Comparison of ENCODE assay signal across 8 cellular contexts in genomic region chr4:67332627-67333026, GRCh38.
DNase-seq lines count a peak whose midpoint lies in the region; ATAC-seq and TF ChIP-seq lines count a peak whose summit lies in the region.

No MANE protein-coding gene starts in this region.

- no peak overlapping the region for H2AFZ ChIP-seq in MM.1S (ENCODE audit: low read length)

- H3K36me3 ChIP-seq in MM.1S (replicated peaks; ENCODE audit: insufficient read depth, low read length), result no peaks in the 10 kb centered on the region
- H3K36me3 ChIP-seq in aorta (ENCODE audit: control insufficient read depth in 1 of 2, insufficient read depth in 2 of 2, low read length in 1 of 2), result no peaks in the 10 kb centered on the region

- H3K9me3 ChIP-seq in MM.1S (replicated peaks; ENCODE audit: insufficient read depth, low read length) (no peaks in the 10 kb centered on the region), aorta (ENCODE audit: control insufficient read depth, low read length) (no peaks in the 10 kb centered on the region)

- TF ChIP-seq CTCF in MM.1S (IDR thresholded peaks at IDR 0.05; ENCODE audit: low read length), result peak; percentile 39
- peak; percentile 39 for TF ChIP-seq CTCF in foreskin fibroblast (IDR thresholded peaks at IDR 0.05; ENCODE audit: low read depth, low read length)

- no peaks in the 10 kb centered on the region for H3F3A ChIP-seq in MM.1S (ENCODE audit: insufficient read depth, low read length)

- no peaks in the 10 kb centered on the region for H3K9me2 ChIP-seq in MM.1S (replicated peaks; ENCODE audit: insufficient read depth, low read length)

- H3K9ac ChIP-seq in MM.1S (ENCODE audit: low read length), result no peak overlapping the region

- H4K20me1 ChIP-seq in MM.1S (ENCODE audit: insufficient read depth, low read length), result no peaks in the 10 kb centered on the region

- 5 to 8% methylated on average over 4 of the region's 4 CpGs for WGBS in aorta, 2 donors

- intact Hi-C loops in aorta (cut with DNase I), result no loop called here

- H3K27me3 ChIP-seq in MM.1S (replicated peaks; ENCODE audit: insufficient read depth, low read length) (no peaks in the 10 kb centered on the region), aorta (ENCODE audit: control insufficient read depth in 1 of 2, insufficient read depth in 2 of 2, low read length in 1 of 2) (no peaks in the 10 kb centered on the region)

- no peaks in the 10 kb centered on the region for H3K79me2 ChIP-seq in MM.1S (ENCODE audit: low read length)

- H3K4me3 ChIP-seq in MM.1S (ENCODE audit: low read length) (no peak overlapping the region), foreskin fibroblast (ENCODE audit: low read depth in 1 of 2, low read length in 2 of 2) (no peak overlapping the region), aorta (ENCODE audit: low read length in 2 of 2) (no peak overlapping the region)

- DNase-seq in Caki2 (ENCODE audit: low read depth) (peak; percentile 10), MM.1S (peak; percentile 10), foreskin fibroblast (no peak), middle frontal gyrus (ENCODE audit: extremely low spot score, low spot score) (no peak), dedifferentiated amniotic fluid mesenchymal stem cell (ENCODE audit: extremely low spot score) (no peak), aorta (no peak)
- DNase-seq in stimulated activated CD4-positive, alpha-beta T cell treated with anti-CD3 and anti-CD28 coated beads, Interleukin-2, amount 100 ng/mL, for 48 hours, result no peak

- no peak overlapping the region for H3K27ac ChIP-seq in MM.1S (ENCODE audit: low read length)
- no peak overlapping the region for H3K27ac ChIP-seq in aorta (ENCODE audit: low read depth in 1 of 2, low read length in 2 of 2)

- H3K4me2 ChIP-seq in MM.1S (ENCODE audit: low read depth, low read length), result no peak overlapping the region

- ATAC-seq in GM21529 (IDR thresholded peaks at IDR 0.05; ENCODE audit: unreplicated experiment), result peak; percentile 79
- no peak for ATAC-seq in aorta (ENCODE audit: low FRiP score)

- in situ Hi-C loops in Caki2 (cut with HindIII; ENCODE audit: low pct_unique_long_range_greater_than_20kb, low sequenced_read_pairs), result no loop called here

- H3K4me1 ChIP-seq in MM.1S (ENCODE audit: low read length) (no peaks in the 10 kb centered on the region), aorta (ENCODE audit: control insufficient read depth in 1 of 2, insufficient read depth in 2 of 2, low read length in 2 of 2) (no peaks in the 10 kb centered on the region)

Comparison
In these comparisons a context has a peak if more than half of its experiments do, and no peak if none do; other contexts are left out.
1. DNase-seq: peak in Caki2 (single experiment) and MM.1S (single experiment); none in foreskin fibroblast (0 of 2), middle frontal gyrus (single experiment), dedifferentiated amniotic fluid mesenchymal stem cell (single experiment), aorta (0 of 2) and stimulated activated CD4-positive, alpha-beta T cell treated with anti-CD3 and anti-CD28 coated beads, Interleukin-2, amount 100 ng/mL, for 48 hours (0 of 2).